8 cellular contexts compared by ENCODE assay signal in genomic region chr18:9135912-9136314, GRCh38. TPM values are rescaled to one million over a fixed set of nuclear protein-coding genes. Genes with fewer than 3 reads are reported as not detected.
DNase-seq lines count a peak whose midpoint lies in the region; ATAC-seq and TF ChIP-seq lines count a peak whose summit lies in the region.

No MANE protein-coding gene starts in this region.

- WGBS in HUES64: under 1% methylated on average over 33 of the region's 33 CpGs
- WGBS in mesenchymal stem cell: 1% methylated on average over 31 of the region's 33 CpGs

- intact Hi-C loops in dorsolateral prefrontal cortex (cut with DNase I): loop anchor here (1.0 to 10.0 kb wide), 5 partner anchors 34 to 431 kb away; partner anchors contain the start of genes TWSG1 (in 2 of the 2), MTCL1 (in 1 of the 2), NDUFV2 (in 1 of the 2) and RALBP1 (in 1 of the 2)
- intact Hi-C loops in uterus (cut with DNase I; ENCODE audit: low total_unique reads): loop anchor here (5.0 kb wide), 1 partner anchor 34 kb away; the partner anchor contains the start of gene NDUFV2

- H3K36me3 ChIP-seq in HUES64 (ENCODE audit: insufficient read depth, low read length) (peaks cover 41% of the 10 kb centered on the region), mesenchymal stem cell (ENCODE audit: control insufficient read depth in 1 of 2, insufficient read depth in 2 of 2, low read depth in 1 of 2, low read length in 2 of 2) (peaks cover 4 to 47% of the 10 kb centered on the region in 2 experiments), uterus (no peaks in the 10 kb centered on the region)

- H3K27ac ChIP-seq in HUES64 (ENCODE audit: low read depth, low read length) (peak overlapping the region; percentile 90), dorsolateral prefrontal cortex (peak overlapping the region; percentile 92 to 100 (median 98)), mesenchymal stem cell (ENCODE audit: low read length, poor library complexity, severe bottlenecking) (peak overlapping the region; percentile 88), uterus (peak overlapping the region; percentile 98 to 100)

- no peak overlapping the region for H2BK5ac ChIP-seq in mesenchymal stem cell (ENCODE audit: low read depth, low read length, poor library complexity, severe bottlenecking)

- peak overlapping the region; percentile 93 for H4K8ac ChIP-seq in mesenchymal stem cell (ENCODE audit: low read length)

- no peak overlapping the region for H2AK5ac ChIP-seq in mesenchymal stem cell (ENCODE audit: low read length, severe bottlenecking)

- H4K91ac ChIP-seq in mesenchymal stem cell (ENCODE audit: low read length): peak overlapping the region; percentile 1

- H2BK12ac ChIP-seq in mesenchymal stem cell (ENCODE audit: low read length in 2 of 2): peak overlapping the region in 1 of 2 experiments; percentile 3

- H3K4me3 ChIP-seq in HUES64 (ENCODE audit: low read length) (peak overlapping the region; percentile 100), dorsolateral prefrontal cortex (peak overlapping the region; percentile 66 to 96 (median 86)), mesenchymal stem cell (ENCODE audit: insufficient read depth in 1 of 2, low read depth in 1 of 2, low read length in 2 of 2) (peak overlapping the region; percentile 78 to 86), uterus (peak overlapping the region; percentile 81 to 82)

- peak; percentile 20 for ATAC-seq in GM21526 (IDR thresholded peaks at IDR 0.05; ENCODE audit: low FRiP score, unreplicated experiment)

- peak overlapping the region; percentile 68 for H2BK120ac ChIP-seq in mesenchymal stem cell (ENCODE audit: low read depth, low read length)

- no peaks in the 10 kb centered on the region for H3K9me3 ChIP-seq in HUES64 (ENCODE audit: insufficient read depth, low read depth, low read length)
- no peaks in the 10 kb centered on the region for H3K9me3 ChIP-seq in mesenchymal stem cell (ENCODE audit: control insufficient read depth, low read length)
- H3K9me3 ChIP-seq in uterus: no peaks in the 10 kb centered on the region

- H3K9ac ChIP-seq in HUES64 (ENCODE audit: low read depth, low read length) (peak overlapping the region; percentile 95), mesenchymal stem cell (ENCODE audit: low read length) (peak overlapping the region; percentile 91)

- TF ChIP-seq CTCF in dorsolateral prefrontal cortex (IDR thresholded peaks at IDR 0.05 in 54 of 56, conservative IDR thresholded peaks at IDR 0.05 in 2 of 56; ENCODE audit: low read depth in 1 of 56, partially characterized antibody in 56 of 56): peak in 3 of 56 donors; percentile 1 to 9 (median 4)
- no peak for TF ChIP-seq CTCF in uterus (IDR thresholded peaks at IDR 0.05)

- H3K79me1 ChIP-seq in mesenchymal stem cell (replicated peaks; ENCODE audit: low read length, poor library complexity, severe bottlenecking): no peaks in the 10 kb centered on the region

- in situ Hi-C loops in G401 (cut with HindIII; ENCODE audit: low sequenced_read_pairs): no loop called here

- peak; percentile 72 for DNase-seq in G401 (ENCODE audit: low spot score)
- peak in 5 of 10 donors; percentile 24 to 65 (median 32) for DNase-seq in dorsolateral prefrontal cortex
- DNase-seq in mesenchymal stem cell: peak; percentile 40
- DNase-seq in uterus: no peak
- no peak for DNase-seq in ecto neural progenitor cell (ENCODE audit: low spot score)

- no peak for TF ChIP-seq POLR2A in uterus (IDR thresholded peaks at IDR 0.05)

- H2BK15ac ChIP-seq in mesenchymal stem cell (ENCODE audit: low read depth, poor library complexity, severe bottlenecking): no peak overlapping the region

- peak overlapping the region; percentile 29 to 82 for H3K4ac ChIP-seq in mesenchymal stem cell (ENCODE audit: low read depth in 1 of 2, low read length in 2 of 2)

- peak overlapping the region in 1 of 2 experiments; percentile 66 for H3K23ac ChIP-seq in mesenchymal stem cell (ENCODE audit: low read length in 2 of 2)

- H3K27me3 ChIP-seq in HUES64 (ENCODE audit: insufficient read depth, low read length) (no peaks in the 10 kb centered on the region), dorsolateral prefrontal cortex (no peaks in the 10 kb centered on the region), mesenchymal stem cell (ENCODE audit: control insufficient read depth in 1 of 2, insufficient read depth in 1 of 2, low read length in 2 of 2) (no peaks in the 10 kb centered on the region), uterus (no peaks in the 10 kb centered on the region)

- H3K4me1 ChIP-seq in HUES64 (ENCODE audit: insufficient read depth, low read length): peaks cover 12% of the 10 kb centered on the region; the same call in 1 of the 2 replicates
- H3K4me1 ChIP-seq in mesenchymal stem cell (ENCODE audit: control insufficient read depth, insufficient read depth, low read depth, low read length): peaks cover 12% of the 10 kb centered on the region
- peaks cover 8 to 13% of the 10 kb centered on the region in 2 donors for H3K4me1 ChIP-seq in uterus

- peak overlapping the region; percentile 16 to 79 for H3K18ac ChIP-seq in mesenchymal stem cell (ENCODE audit: low read depth in 1 of 2, low read length in 2 of 2)

- peak overlapping the region; percentile 87 for H3K4me2 ChIP-seq in mesenchymal stem cell (ENCODE audit: low read length, poor library complexity, severe bottlenecking)

- peak overlapping the region; percentile 2 for H2AFZ ChIP-seq in mesenchymal stem cell (ENCODE audit: low read depth, low read length)

- H3K14ac ChIP-seq in mesenchymal stem cell (ENCODE audit: low read length in 2 of 2): peak overlapping the region in 1 of 2 experiments; percentile 23

TF ChIP-seq in PFSK-1, 5 proteins besides CTCF, POLR2A, EP300 and RAD21:
- TF ChIP-seq FOXP2 (optimal IDR thresholded peaks at IDR 0.05; ENCODE audit: borderline replicate concordance, extremely low read depth, extremely low read length, insufficient read depth) (no peak), SIN3A (IDR thresholded peaks at IDR 0.05; ENCODE audit: borderline replicate concordance, insufficient read depth, low read length) (no peak), TAF1 (IDR thresholded peaks at IDR 0.05; ENCODE audit: borderline replicate concordance, insufficient read depth, low read length) (no peak), REST (IDR thresholded peaks at IDR 0.05; ENCODE audit: insufficient read depth in 1 of 2, low read depth in 2 of 2, low read length in 2 of 2) (no peak), POLR2AphosphoS5 (IDR thresholded peaks at IDR 0.05; ENCODE audit: low read depth, low read length) (0 out of 2 replicates have a peak, but pooled peaks have one; percentile 21)

RNA-seq across cellular contexts. Expression of gene ANKRD12, which starts 0.7 kb away (rescaled TPM):
- total RNA-seq in G401 (2014; rRNA removed; shearing (Covaris generic)): 3.3 and 7.9 TPM in 2 replicates
- 14.0 TPM for polyA plus RNA-seq in HUES64 (2013, experiment 1 of 2)
- 18.3 TPM for polyA plus RNA-seq in HUES64 (2013, experiment 2 of 2)
- polyA plus RNA-seq in PFSK-1 (2012; ENCODE audit: insufficient read length, low read depth): 8.7 TPM
- 100 to 1,000 TPM; 136 to 273 (median 172) TPM for total RNA-seq in dorsolateral prefrontal cortex
- polyA plus RNA-seq in mesenchymal stem cell (2013, experiment 1 of 2): 41.3 TPM
- 40.2 TPM for polyA plus RNA-seq in mesenchymal stem cell (2013, experiment 2 of 2)
- 100 to 1,000 TPM in 1 of 4 donors, 10 to 100 TPM in 3; 29.1 to 122 (median 43.6) TPM for total RNA-seq in uterus

RNA-seq across cellular contexts. Expression of gene NDUFV2, which starts 33.4 kb away (rescaled TPM):
- total RNA-seq in G401 (2014; rRNA removed; shearing (Covaris generic)): 221 and 286 TPM in 2 replicates
- 184 TPM for polyA plus RNA-seq in HUES64 (2013, experiment 1 of 2)
- polyA plus RNA-seq in HUES64 (2013, experiment 2 of 2): 186 TPM
- 58.7 TPM for polyA plus RNA-seq in PFSK-1 (2012; ENCODE audit: insufficient read length, low read depth)
- total RNA-seq in dorsolateral prefrontal cortex (100 to 1,000 TPM in 108 of 120 experiments, 10 to 100 TPM in 12; 75.7 to 174 (median 133) TPM), uterus (10 to 100 TPM; 54.8 to 99.8 (median 95.8) TPM)
- 241 TPM for polyA plus RNA-seq in mesenchymal stem cell (2013, experiment 1 of 2)
- 246 TPM for polyA plus RNA-seq in mesenchymal stem cell (2013, experiment 2 of 2)

Comparison
In these comparisons a context has a peak if more than half of its experiments do, and no peak if none do; other contexts are left out.
1. DNase-seq: peak in G401 (single experiment) and mesenchymal stem cell (single experiment); none in uterus (0 of 2) and ecto neural progenitor cell (single experiment).
2. Peak in every context shown above with its lines, with median percentiles within 50 percentile points of each other: H3K27ac ChIP-seq and H3K4me3 ChIP-seq.